ENCODE assay signal across 8 cellular contexts in genomic region chr2:109129921-109130725, GRCh38. TPM values are rescaled to one million over a fixed set of nuclear protein-coding genes. Genes with fewer than 3 reads are reported as not detected.
DNase-seq lines count a peak whose midpoint lies in the region; ATAC-seq and TF ChIP-seq lines count a peak whose summit lies in the region.

No MANE protein-coding gene starts in this region.

- H3K27me3 ChIP-seq in smooth muscle cell (ENCODE audit: low read depth), result peaks cover 6% of the 10 kb centered on the region

- peak overlapping the region; percentile 87 for H3K4me2 ChIP-seq in smooth muscle cell

- H3K27ac ChIP-seq in HEK293 (ENCODE audit: extremely low read depth, low read depth, low read length), result peak overlapping the region; percentile 90; the same call in 1 of the 2 replicates
- no peak overlapping the region for H3K27ac ChIP-seq in smooth muscle cell (ENCODE audit: low read depth)

- H3K27me3 Mint-ChIP-seq in activated T-cell treated with anti-CD3 and anti-CD28 coated beads, Interleukin-2, amount 50 U/mL, for 4 hours (ENCODE audit: low read depth), result peaks cover 44% of the 10 kb centered on the region

- no peak for TF ChIP-seq CTCF in HEK293 (tag by site-specific recombination; IDR thresholded peaks at IDR 0.05)
- no peak for TF ChIP-seq CTCF in smooth muscle cell (IDR thresholded peaks at IDR 0.05; ENCODE audit: borderline replicate concordance, insufficient read depth, poor library complexity, severe bottlenecking)

- peak in 1 of 2 donors; percentile 10 for ATAC-seq in activated T-cell treated with anti-CD3 and anti-CD28 coated beads, Interleukin-2, amount 50 U/mL, for 4 hours
- ATAC-seq in HG02623 (IDR thresholded peaks at IDR 0.05; ENCODE audit: unreplicated experiment), result no peak
- no peak for ATAC-seq in HG02798 (IDR thresholded peaks at IDR 0.05; ENCODE audit: poor library complexity, unreplicated experiment)
- ATAC-seq in GM21390 (IDR thresholded peaks at IDR 0.05; ENCODE audit: unreplicated experiment), result no peak

- WGBS in smooth muscle cell (ENCODE audit: low lambda C conversion rate), result 26% methylated on average over 51 of the region's 56 CpGs

- peak overlapping the region; percentile 87 for H3K4me3 Mint-ChIP-seq in activated T-cell treated with anti-CD3 and anti-CD28 coated beads, Interleukin-2, amount 50 U/mL, for 4 hours

- peaks cover 50% of the 10 kb centered on the region for H4K20me1 ChIP-seq in smooth muscle cell (ENCODE audit: low read depth)

- peaks cover 19% of the 10 kb centered on the region for H3K4me1 ChIP-seq in HEK293 (ENCODE audit: control insufficient read depth, insufficient read depth, low read length)
- no peaks in the 10 kb centered on the region for H3K4me1 ChIP-seq in smooth muscle cell (ENCODE audit: low read depth)

- peak overlapping the region; percentile 64 for H3K4me3 ChIP-seq in HEK293 (ENCODE audit: low read depth, low read length)
- H3K4me3 ChIP-seq in iPS-11a (ENCODE audit: low read depth, low read length), result peak overlapping the region; percentile 30
- H3K4me3 ChIP-seq in smooth muscle cell, result peak overlapping the region; percentile 78

- CTCF ChIA-PET in HEK293 (lab: Yijun Ruan, JAX), result interaction anchor here (0.7 to 3.4 kb wide), 2 partner anchors 65 to 379 kb away, joined by 4 to 10 read pairs; no protein-coding TSS in a partner anchor

- H3F3A ChIP-seq in smooth muscle cell (ENCODE audit: low read depth), result peaks cover 10% of the 10 kb centered on the region

- no peaks in the 10 kb centered on the region for H3K9me3 Mint-ChIP-seq in activated T-cell treated with anti-CD3 and anti-CD28 coated beads, Interleukin-2, amount 50 U/mL, for 4 hours

- POLR2A ChIA-PET in HEK293 (lab: Yijun Ruan, JAX), result no interaction called here

- no peaks in the 10 kb centered on the region for H3K36me3 ChIP-seq in HEK293 (ENCODE audit: control insufficient read depth in 2 of 2, insufficient read depth in 1 of 2, low read length in 2 of 2)
- H3K36me3 ChIP-seq in smooth muscle cell (ENCODE audit: low read depth), result no peaks in the 10 kb centered on the region

- H3K9ac ChIP-seq in smooth muscle cell (ENCODE audit: low read depth), result no peak overlapping the region

- DNase-seq in activated T-cell treated with anti-CD3 and anti-CD28 coated beads, Interleukin-2, amount 50 U/mL, for 4 hours, result no peak
- DNase-seq in smooth muscle cell (lab: John Stamatoyannopoulos, UW; ENCODE audit: unreplicated experiment), result no peak
- DNase-seq in NCI-H524 (lab: John Stamatoyannopoulos, UW), result no peak

- peaks cover 52% of the 10 kb centered on the region for H3K79me2 ChIP-seq in smooth muscle cell (ENCODE audit: low read depth)

- H3K36me3 Mint-ChIP-seq in activated T-cell treated with anti-CD3 and anti-CD28 coated beads, Interleukin-2, amount 50 U/mL, for 4 hours (ENCODE audit: insufficient read depth), result no peaks in the 10 kb centered on the region

- no peaks in the 10 kb centered on the region for H3K9me3 ChIP-seq in HEK293 (ENCODE audit: control insufficient read depth, insufficient read depth, low read depth, low read length)
- no peaks in the 10 kb centered on the region for H3K9me3 ChIP-seq in smooth muscle cell (replicated peaks; ENCODE audit: low read depth)

- no peak overlapping the region for H2AFZ ChIP-seq in smooth muscle cell (ENCODE audit: low read depth)

- peaks cover 20% of the 10 kb centered on the region for H3K4me1 Mint-ChIP-seq in activated T-cell treated with anti-CD3 and anti-CD28 coated beads, Interleukin-2, amount 50 U/mL, for 4 hours (ENCODE audit: low read depth)

TF ChIP-seq in HEK293, 187 proteins besides CTCF, POLR2A, EP300 and RAD21 (continues in another document):
- no peak for TF ChIP-seq BCL6B (tag by site-specific recombination; IDR thresholded peaks at IDR 0.05)
- TF ChIP-seq ZNF596 (tag by site-specific recombination; IDR thresholded peaks at IDR 0.05), result no peak
- no peak for TF ChIP-seq ZNF473 (tag by site-specific recombination; IDR thresholded peaks at IDR 0.05)
- no peak for TF ChIP-seq ZNF623 (tag by site-specific recombination; IDR thresholded peaks at IDR 0.05)
- no peak for TF ChIP-seq ZNF19 (tag by site-specific recombination; IDR thresholded peaks at IDR 0.05; ENCODE audit: low read depth)
- TF ChIP-seq PATZ1 (tag by site-specific recombination; IDR thresholded peaks at IDR 0.05), result peak; percentile 55
- no peak for TF ChIP-seq ZNF155 (tag by site-specific recombination; IDR thresholded peaks at IDR 0.05)
- no peak for TF ChIP-seq MEIS1 (CRISPR knock-in tag; IDR thresholded peaks at IDR 0.05; ENCODE audit: borderline replicate concordance)
- no peak for TF ChIP-seq SALL2 (tag by site-specific recombination; IDR thresholded peaks at IDR 0.05; ENCODE audit: borderline replicate concordance)
- TF ChIP-seq ZBTB1 (tag by site-specific recombination; IDR thresholded peaks at IDR 0.05), result no peak
- TF ChIP-seq ZNF426 (tag by site-specific recombination; IDR thresholded peaks at IDR 0.05), result no peak
- no peak for TF ChIP-seq SP7 (tag by site-specific recombination; IDR thresholded peaks at IDR 0.05)
- peak; percentile 64 for TF ChIP-seq ZIC2 (tag by site-specific recombination; IDR thresholded peaks at IDR 0.05)
- TF ChIP-seq ZNF184 (tag by site-specific recombination; IDR thresholded peaks at IDR 0.05), result no peak
- 0 out of 2 replicates have a peak, but pooled peaks have one; percentile 41 for TF ChIP-seq ZNF76 (tag by site-specific recombination; IDR thresholded peaks at IDR 0.05; ENCODE audit: borderline replicate concordance, low read depth)
- TF ChIP-seq PRDM4 (tag by site-specific recombination; IDR thresholded peaks at IDR 0.05), result no peak
- no peak for TF ChIP-seq ZNF707 (tag by site-specific recombination; IDR thresholded peaks at IDR 0.05)
- no peak for TF ChIP-seq ZBTB49 (tag by site-specific recombination; IDR thresholded peaks at IDR 0.05; ENCODE audit: low read depth)

RNA-seq across cellular contexts. Expression of gene SH3RF3, which starts 1.1 kb away (rescaled TPM):
- under 1 TPM; 0.33 to 0.98 (median 0.89) TPM for total RNA-seq in activated T-cell treated with anti-CD3 and anti-CD28 coated beads, Interleukin-2, amount 50 U/mL, for 4 hours
- 6.5 and 6.6 TPM in 2 replicates for total RNA-seq in smooth muscle cell
- polyA plus RNA-seq in smooth muscle cell, result 6.6 and 11.8 TPM in 2 replicates
